In the genomic region with DNA sequence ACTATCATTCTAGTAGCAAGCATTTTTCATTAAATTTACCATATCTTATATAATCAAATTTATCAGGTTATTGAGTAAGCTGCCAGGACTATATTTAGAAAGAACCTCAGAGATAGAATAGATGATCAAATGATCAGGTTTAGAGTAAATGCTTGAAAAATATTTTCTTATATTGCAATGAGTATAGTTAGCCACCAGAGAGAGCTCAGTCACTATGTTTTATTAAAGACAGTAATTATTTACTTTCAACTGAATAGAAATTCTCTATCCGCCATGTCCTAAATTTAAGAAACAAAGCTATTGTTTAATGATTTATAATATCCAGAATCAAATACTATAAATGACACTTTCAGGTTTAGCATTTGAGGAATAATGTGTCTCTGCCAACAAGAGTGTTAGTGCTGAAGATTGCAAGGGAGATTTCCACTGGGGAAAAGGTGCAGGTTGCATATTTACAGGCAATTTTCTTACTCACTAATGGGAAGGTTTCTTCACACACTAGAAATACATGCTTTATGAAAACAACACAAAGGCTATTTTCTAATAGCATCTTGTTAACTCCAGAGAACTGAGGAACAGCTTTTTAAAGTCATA, we compare ENCODE assay signal across 1 cellular context.
TF ChIP-seq lines count a peak whose summit lies in the region.

No MANE protein-coding gene starts in this region.

TF ChIP-seq in K562, 482 proteins besides CTCF, POLR2A, EP300 and RAD21 (continued from another document):
- TF ChIP-seq, protein P1, sequence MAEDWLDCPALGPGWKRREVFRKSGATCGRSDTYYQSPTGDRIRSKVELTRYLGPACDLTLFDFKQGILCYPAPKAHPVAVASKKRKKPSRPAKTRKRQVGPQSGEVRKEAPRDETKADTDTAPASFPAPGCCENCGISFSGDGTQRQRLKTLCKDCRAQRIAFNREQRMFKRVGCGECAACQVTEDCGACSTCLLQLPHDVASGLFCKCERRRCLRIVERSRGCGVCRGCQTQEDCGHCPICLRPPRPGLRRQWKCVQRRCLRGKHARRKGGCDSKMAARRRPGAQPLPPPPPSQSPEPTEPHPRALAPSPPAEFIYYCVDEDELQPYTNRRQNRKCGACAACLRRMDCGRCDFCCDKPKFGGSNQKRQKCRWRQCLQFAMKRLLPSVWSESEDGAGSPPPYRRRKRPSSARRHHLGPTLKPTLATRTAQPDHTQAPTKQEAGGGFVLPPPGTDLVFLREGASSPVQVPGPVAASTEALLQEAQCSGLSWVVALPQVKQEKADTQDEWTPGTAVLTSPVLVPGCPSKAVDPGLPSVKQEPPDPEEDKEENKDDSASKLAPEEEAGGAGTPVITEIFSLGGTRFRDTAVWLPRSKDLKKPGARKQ (CRISPR knock-in tag; IDR thresholded peaks at IDR 0.05) = no peak
- TF ChIP-seq SMARCE1 (IDR thresholded peaks at IDR 0.05) = no peak
- TF ChIP-seq SP2 (IDR thresholded peaks at IDR 0.05; ENCODE audit: extremely low read depth, low read depth, low read length, poor library complexity, severe bottlenecking) = no peak
TF ChIP-seq in K562: peak in this region for 0.
